7 cellular contexts compared by ENCODE assay signal in the genomic region with DNA sequence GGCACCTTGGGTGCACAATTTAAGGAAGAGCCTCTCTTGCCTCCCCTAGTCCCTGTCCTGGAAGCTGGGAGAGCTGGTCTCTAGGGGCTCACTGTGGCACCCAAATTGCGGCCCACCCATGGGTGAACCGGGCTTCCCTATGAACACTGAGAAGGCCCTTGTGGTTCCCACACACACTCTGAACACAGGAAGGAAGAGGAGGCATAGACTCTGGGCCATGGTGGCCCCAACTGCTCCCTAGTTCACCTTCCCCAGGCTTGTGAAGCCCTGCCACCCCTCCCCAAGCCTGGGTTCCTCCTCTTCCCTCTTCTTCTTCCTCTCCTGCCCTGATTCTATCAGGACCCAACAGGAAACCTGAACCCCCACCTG. TPM values are rescaled to one million over a fixed set of nuclear protein-coding genes. Genes with fewer than 3 reads are reported as not detected.
DNase-seq lines count a peak whose midpoint lies in the region; ATAC-seq and TF ChIP-seq lines count a peak whose summit lies in the region.

No MANE protein-coding gene starts in this region.

- peaks cover 0 to 9% (median 0%) of the 10 kb centered on the region in 4 donors for H3K36me3 ChIP-seq in esophagus muscularis mucosa

- H3K9me3 ChIP-seq in H9 (ENCODE audit: control insufficient read depth, low read depth, low read length): no peaks in the 10 kb centered on the region
- H3K9me3 ChIP-seq in esophagus muscularis mucosa: no peaks in the 10 kb centered on the region

- H3K56ac ChIP-seq in H9 (ENCODE audit: insufficient read length, low read depth, low read length): no peak overlapping the region

- no peak overlapping the region for H3K4ac ChIP-seq in H9 (ENCODE audit: low read depth, low read length)

- peaks cover 2% of the 10 kb centered on the region for H4K20me1 ChIP-seq in H9 (ENCODE audit: control insufficient read depth, insufficient read depth, insufficient read length)

- TF ChIP-seq EP300 in esophagus muscularis mucosa (IDR thresholded peaks at IDR 0.05): no peak

- no peak overlapping the region for H3K27ac ChIP-seq in H9 (ENCODE audit: insufficient read length, low read depth, low read length)
- H3K27ac ChIP-seq in esophagus muscularis mucosa (replicated peaks in 1 of 4): peak overlapping the region in 3 of 4 donors; percentile 83 to 87 (median 84)

- intact Hi-C loops in esophagus muscularis mucosa (cut with DNase I): no loop called here

- peaks cover 14% of the 10 kb centered on the region; the same call in 1 of the 2 replicates for H3K79me2 ChIP-seq in H9 (ENCODE audit: insufficient read depth, low read length)

- H3K14ac ChIP-seq in H9 (ENCODE audit: insufficient read depth, low read length): no peak overlapping the region

- H3K27me3 Mint-ChIP-seq in H9 (ENCODE audit: low read depth) (no peaks in the 10 kb centered on the region), T-cell (no peaks in the 10 kb centered on the region)
- H3K27me3 Mint-ChIP-seq in stimulated activated memory B cell treated with anti-CD40 and anti-IgM and Interleukin-4, amounts not matched to agents 10 μg/mL and 1 μg/mL and 100 μg/mL, for 72 hours: no peaks in the 10 kb centered on the region

- ATAC-seq in T-cell (replicated peaks in 1 of 4) (peak in 1 of 4 experiments; percentile 9), GM18867 (IDR thresholded peaks at IDR 0.05; ENCODE audit: unreplicated experiment) (no peak)
- no peak for ATAC-seq in stimulated activated memory B cell treated with anti-CD40 and anti-IgM and Interleukin-4, amounts not matched to agents 10 μg/mL and 1 μg/mL and 100 μg/mL, for 72 hours

- H3K23me2 ChIP-seq in H9 (ENCODE audit: insufficient read length, low read depth, low read length, poor library complexity, severe bottlenecking): peaks cover 9% of the 10 kb centered on the region

- WGBS in H9 (ENCODE audit: extremely low coverage, insufficient read length, low lambda C conversion rate): no CpG with 5 or more reads among the region's 2 CpGs
- 47% methylated on average over 2 of the region's 2 CpGs for WGBS in esophagus muscularis mucosa

- H2BK120ac ChIP-seq in H9 (ENCODE audit: low read depth, low read length, poor library complexity, severe bottlenecking): no peak overlapping the region

- H2BK12ac ChIP-seq in H9 (ENCODE audit: insufficient read length, low read depth, low read length): no peak overlapping the region

- H3K27me3 ChIP-seq in H9 (ENCODE audit: insufficient read depth, low read length): no peaks in the 10 kb centered on the region
- no peaks in the 10 kb centered on the region for H3K27me3 ChIP-seq in esophagus muscularis mucosa

- H2BK5ac ChIP-seq in H9 (ENCODE audit: insufficient read length, low read length): no peak overlapping the region

- H3K36me3 Mint-ChIP-seq in H9 (ENCODE audit: insufficient read depth in 1 of 3, low read depth in 3 of 3) (peaks cover 8 to 33% (median 17%) of the 10 kb centered on the region in 3 experiments; a peak in 6 of 7 replicates), T-cell (peaks cover 3% of the 10 kb centered on the region)
- H3K36me3 Mint-ChIP-seq in stimulated activated memory B cell treated with anti-CD40 and anti-IgM and Interleukin-4, amounts not matched to agents 10 μg/mL and 1 μg/mL and 100 μg/mL, for 72 hours: peaks cover 17% of the 10 kb centered on the region

- peaks cover 22% of the 10 kb centered on the region for H3K79me1 ChIP-seq in H9 (ENCODE audit: insufficient read depth, low read depth, low read length, poor library complexity, severe bottlenecking)

- TF ChIP-seq POLR2A in esophagus muscularis mucosa (IDR thresholded peaks at IDR 0.05; ENCODE audit: low read depth): no peak

- H3K9me3 Mint-ChIP-seq in H9: no peaks in the 10 kb centered on the region
- no peaks in the 10 kb centered on the region for H3K9me3 Mint-ChIP-seq in T-cell
- no peaks in the 10 kb centered on the region for H3K9me3 Mint-ChIP-seq in stimulated activated memory B cell treated with anti-CD40 and anti-IgM and Interleukin-4, amounts not matched to agents 10 μg/mL and 1 μg/mL and 100 μg/mL, for 72 hours

- no peak overlapping the region for H3T11ph ChIP-seq in H9 (ENCODE audit: low read length)

- no peak overlapping the region for H2BK15ac ChIP-seq in H9 (ENCODE audit: low read depth, low read length)

- H3K9ac ChIP-seq in H9 (ENCODE audit: extremely low read depth, insufficient read length, low read length): no peak overlapping the region

- H3K27ac Mint-ChIP-seq in H9 (peak overlapping the region in 2 of 3 experiments; percentile 41 to 89; a peak in 4 of 7 replicates), T-cell (peak overlapping the region; percentile 83 to 88)
- H3K27ac Mint-ChIP-seq in stimulated activated memory B cell treated with anti-CD40 and anti-IgM and Interleukin-4, amounts not matched to agents 10 μg/mL and 1 μg/mL and 100 μg/mL, for 72 hours: peak overlapping the region; percentile 6

- CTCF ChIA-PET in T-cell (lab: Charles Lee): interaction anchor here in 1 of 2 donors (0.6 kb wide), 1 partner anchor 36 kb away, joined by 7 read pairs; no protein-coding TSS in a partner anchor

- TF ChIP-seq CTCF in H9 (conservative IDR thresholded peaks at IDR 0.05): no peak
- no peak for TF ChIP-seq CTCF in esophagus muscularis mucosa (IDR thresholded peaks at IDR 0.05)

- no peak overlapping the region for H2BK20ac ChIP-seq in H9 (ENCODE audit: low read depth, low read length, poor library complexity, severe bottlenecking)

- no peak overlapping the region for H2AK5ac ChIP-seq in H9 (ENCODE audit: insufficient read length, low read length)

- no peak overlapping the region for H3K4me2 ChIP-seq in H9 (ENCODE audit: insufficient read depth, insufficient read length, low read length)

- no peak overlapping the region for H3K18ac ChIP-seq in H9 (ENCODE audit: insufficient read length, low read depth, low read length)

- peak overlapping the region in 1 of 2 experiments; percentile 63; a peak in 2 of 5 replicates for H3K4me3 Mint-ChIP-seq in H9
- peak overlapping the region in 1 of 3 donors; percentile 76 for H3K4me3 Mint-ChIP-seq in T-cell
- no peak overlapping the region for H3K4me3 Mint-ChIP-seq in stimulated activated memory B cell treated with anti-CD40 and anti-IgM and Interleukin-4, amounts not matched to agents 10 μg/mL and 1 μg/mL and 100 μg/mL, for 72 hours

- no peak overlapping the region for H3K4me3 ChIP-seq in esophagus muscularis mucosa

- peaks cover 47 to 69% of the 10 kb centered on the region in 2 experiments for H3K4me1 Mint-ChIP-seq in H9
- H3K4me1 Mint-ChIP-seq in T-cell: peaks cover 77 to 88% (median 79%) of the 10 kb centered on the region in 3 donors
- peaks cover 64% of the 10 kb centered on the region for H3K4me1 Mint-ChIP-seq in stimulated activated memory B cell treated with anti-CD40 and anti-IgM and Interleukin-4, amounts not matched to agents 10 μg/mL and 1 μg/mL and 100 μg/mL, for 72 hours

- no peak overlapping the region for H3K23ac ChIP-seq in H9 (ENCODE audit: insufficient read length, low read depth, low read length)

- H3K4me1 ChIP-seq in H9 (ENCODE audit: insufficient read depth, low read length): peaks cover 11% of the 10 kb centered on the region
- H3K4me1 ChIP-seq in esophagus muscularis mucosa: peaks cover 47 to 90% (median 80%) of the 10 kb centered on the region in 4 donors

- no peak overlapping the region for H4K5ac ChIP-seq in H9 (ENCODE audit: insufficient read length, low read depth, low read length)

- no peak overlapping the region for H2AFZ ChIP-seq in H9 (ENCODE audit: low read length)

- no peak overlapping the region for H4K91ac ChIP-seq in H9 (ENCODE audit: insufficient read length, low read depth, low read length)

- H4K8ac ChIP-seq in H9 (replicated peaks; ENCODE audit: insufficient read length, low read depth, low read length): no peak overlapping the region

- DNase-seq in H9: no peak
- peak in 1 of 34 experiments; percentile 31 for DNase-seq in T-cell
- no peak for DNase-seq in esophagus muscularis mucosa (ENCODE audit: extremely low spot score)
- DNase-seq in mesenteric fat pad (ENCODE audit: low spot score): no peak
- no peak for DNase-seq in NCI-H1105 treated with DMSO at 0.1 percent for 48 hours (lab: John Stamatoyannopoulos, UW)

- POLR2A ChIA-PET in T-cell (lab: Charles Lee): interaction anchor here (0.9 to 2.8 kb wide), 3 partner anchors 10 to 23 kb away, joined by 3 to 19 read pairs (median 5); a partner anchor contains a TSS

RNA-seq across cellular contexts. Expression of a gene that starts 10.5 kb away (rescaled TPM):
- total RNA-seq in H9 (2021): 76.2 and 81.9 TPM in 2 replicates
- 100 to 1,000 TPM in 2 of 5 donors, 10 to 100 TPM in 3; 24.6 to 279 (median 38.9) TPM for total RNA-seq in T-cell
- total RNA-seq in esophagus muscularis mucosa: 10 to 100 TPM; 28.1 to 62.6 (median 39.7) TPM
- 39.9 TPM for total RNA-seq in mesenteric fat pad

Comparison
In these comparisons a context has a peak if more than half of its experiments do, and no peak if none do; other contexts are left out.
1. H3K27ac Mint-ChIP-seq: peak in every context shown above with its lines; median percentile 86 in T-cell; 65 in H9; 6 in stimulated activated memory B cell treated with anti-CD40 and anti-IgM and Interleukin-4, amounts not matched to agents 10 μg/mL and 1 μg/mL and 100 μg/mL, for 72 hours.